24 cellular contexts compared by ENCODE assay signal in the genomic region with DNA sequence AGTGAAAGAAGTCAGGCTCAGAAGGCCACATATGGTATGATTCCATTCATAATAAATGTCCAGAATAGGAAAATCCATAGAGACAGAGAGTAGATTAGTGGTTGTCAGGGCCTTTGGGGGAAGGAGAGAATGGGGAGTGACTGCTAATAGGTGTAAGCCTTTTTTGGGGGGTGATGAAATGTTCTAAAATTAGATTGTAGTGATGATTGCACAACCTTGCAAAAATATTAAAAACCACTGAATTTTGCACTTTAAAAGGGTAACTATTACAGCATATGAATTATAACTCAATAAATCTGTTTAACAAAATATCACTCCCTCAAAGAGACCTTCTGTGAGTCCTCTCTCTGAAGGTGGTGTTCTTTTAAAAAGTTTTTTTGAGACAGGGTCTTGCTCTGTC.
"Had no signal": no experiment of that assay in that cellular context is flagged by ENCODE, and none has a peak within 500 bp of the region (broad histone marks: within the 10 kb centered on the region; RNA-seq: fewer than 3 reads in every experiment).

No MANE protein-coding gene starts in this region.

- H3K9me3 Mint-ChIP-seq: activated T-helper 17 cell treated with anti-CD3 and anti-CD28 coated beads, Interleukin-2, amount 50 U/mL, for 72 hours had no signal

- H3K27me3 Mint-ChIP-seq: activated B cell treated with CpG ODN at 0.5 μM for 24 hours; activated CD4-positive, alpha-beta memory T cell treated with anti-CD3 and anti-CD28 coated beads for 36 hours; activated naive CD8-positive, alpha-beta T cell had no signal

- ATAC-seq: activated T-helper 17 cell treated with anti-CD3 and anti-CD28 coated beads, Interleukin-2, amount 50 U/mL, for 72 hours; SK-N-SH treated with all-trans-retinoic acid at 6 μM for 48 hours had no signal

- H3K4me1 ChIP-seq: Peyer's patch had no signal

- H3K36me3 ChIP-seq: brain microvascular endothelial cell, cardiac muscle cell, MG63, Peyer's patch, SJCRH30 had no signal

- H3K4me3 Mint-ChIP-seq: activated B cell treated with CpG ODN at 0.5 μM for 24 hours; activated CD4-positive, alpha-beta memory T cell treated with anti-CD3 and anti-CD28 coated beads for 36 hours; activated CD4-positive, alpha-beta T cell treated with anti-CD3 and anti-CD28 coated beads, Interleukin-2, amount 10 ng/mL, durations not matched to agents 24 days and 14 days; activated naive CD4-positive, alpha-beta T cell treated with anti-CD3 and anti-CD28 coated beads for 36 hours; activated naive CD8-positive, alpha-beta T cell; activated T-helper 17 cell treated with anti-CD3 and anti-CD28 coated beads, Interleukin-2, amount 50 U/mL, for 72 hours had no signal

- H3K9me3 ChIP-seq: MG63, Peyer's patch, SJCRH30 had no signal

- H3K27ac Mint-ChIP-seq: activated B cell treated with CpG ODN at 0.5 μM for 24 hours; activated CD4-positive, alpha-beta memory T cell treated with anti-CD3 and anti-CD28 coated beads for 36 hours; activated CD4-positive, alpha-beta T cell treated with anti-CD3 and anti-CD28 coated beads, Interleukin-2, amount 10 ng/mL, durations not matched to agents 24 days and 14 days; activated naive CD4-positive, alpha-beta T cell treated with anti-CD3 and anti-CD28 coated beads for 36 hours; activated naive CD8-positive, alpha-beta T cell; activated T-helper 17 cell treated with anti-CD3 and anti-CD28 coated beads, Interleukin-2, amount 50 U/mL, for 72 hours had no signal

- H3K4me3 ChIP-seq: cardiac muscle cell, MG63, Peyer's patch, SJCRH30 had no signal

- DNase-seq: activated B cell treated with CpG ODN at 0.5 μM for 24 hours; activated CD4-positive, alpha-beta memory T cell treated with anti-CD3 and anti-CD28 coated beads for 36 hours; activated CD4-positive, alpha-beta T cell treated with anti-CD3 and anti-CD28 coated beads for 1 hour; activated CD4-positive, alpha-beta T cell treated with anti-CD3 and anti-CD28 coated beads, Interleukin-2, amount 10 ng/mL, durations not matched to agents 24 days and 14 days; activated gamma-delta T cell; activated naive CD4-positive, alpha-beta T cell treated with anti-CD3 and anti-CD28 coated beads for 36 hours; activated T-cell treated with anti-CD3 and anti-CD28 coated beads for 4 hours; activated T-cell treated with anti-CD3 and anti-CD28 coated beads, Interleukin-2, amount 50 U/mL, for 48 hours; brain microvascular endothelial cell; MG63; NCI-H1930; NCI-H2107; NCI-H2171 treated with DMSO at 0.1 percent for 48 hours; NCI-H226; NCI-H510A; NCI-H526 treated with DMSO at 0.1 percent for 48 hours; Peyer's patch; Right ventricle myocardium superior; SW 1271 had no signal

- H3K27me3 ChIP-seq: cardiac muscle cell, MG63, Peyer's patch, SJCRH30 had no signal
